In the genomic region with DNA sequence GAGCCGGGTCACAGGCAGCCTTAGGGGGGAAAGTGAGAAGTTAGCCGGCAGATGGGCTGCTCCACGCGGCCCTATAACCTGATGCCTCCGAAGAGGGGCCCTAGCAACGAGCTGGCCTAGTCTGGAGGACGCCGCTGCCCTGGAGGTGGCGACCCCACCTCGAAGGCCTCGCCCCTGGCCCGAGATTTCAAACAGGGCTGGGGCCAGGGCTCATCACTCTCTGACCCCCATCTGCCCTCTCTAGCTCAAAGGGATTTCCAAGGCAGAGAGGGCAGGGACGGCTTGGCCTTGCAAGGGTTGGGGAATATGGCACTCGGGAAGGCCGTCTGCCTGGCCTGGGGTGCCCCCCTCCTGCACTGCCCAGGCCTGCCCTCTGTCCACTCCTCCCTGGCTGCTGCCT, we compare ENCODE assay signal across 15 cellular contexts. TPM values are rescaled to one million over a fixed set of nuclear protein-coding genes. Genes with fewer than 3 reads are reported as not detected.
"Had no signal": no experiment of that assay in that cellular context is flagged by ENCODE, and none has a peak within 500 bp of the region (broad histone marks: within the 10 kb centered on the region; RNA-seq: fewer than 3 reads in every experiment).

No MANE protein-coding gene starts in this region.

- DNase-seq: activated CD4-positive, alpha-beta T cell treated with anti-CD3 and anti-CD28 coated beads, Interleukin-2, amount 50 U/mL, for 48 hours; activated T-cell treated with anti-CD3 and anti-CD28 coated beads, Interleukin-2, amount 50 U/mL, for 24 hours; foreskin melanocyte; naive B cell; stimulated activated CD4-positive, alpha-beta T cell treated with anti-CD3 and anti-CD28 coated beads, Interleukin-4, amount 100 ng/mL, for 24 hours; stimulated activated naive CD4-positive, alpha-beta T cell treated with Interleukin-2 at 50 U/mL for 16 hours had no signal

- H3K27ac ChIP-seq: cardiac muscle cell, neutrophil, skin epidermis, suprapubic skin, upper lobe of left lung had no signal

- H3K36me3 ChIP-seq: cardiac muscle cell, neutrophil, suprapubic skin, upper lobe of left lung had no signal

- ATAC-seq: activated naive CD4-positive, alpha-beta T cell treated with anti-CD3 and anti-CD28 coated beads, Interleukin-2, amount 50 U/mL, for 72 hours had no signal

- H3K27me3 ChIP-seq: upper lobe of left lung had no signal

- H3K4me1 ChIP-seq: suprapubic skin, upper lobe of left lung had no signal

- FAIRE-seq: colon had no signal

- H3K4me3 ChIP-seq: cardiac muscle cell, lung, skin epidermis, suprapubic skin, upper lobe of left lung had no signal

- H3K9me3 ChIP-seq: neutrophil, suprapubic skin, upper lobe of left lung had no signal

RNA-seq across cellular contexts. Expression of gene TIFAB, which starts 25.4 kb away (rescaled TPM):
- total RNA-seq: activated naive CD4-positive, alpha-beta T cell treated with anti-CD3 and anti-CD28 coated beads, Interleukin-2, amount 50 U/mL, for 72 hours; cardiac muscle cell had no signal
- polyA plus RNA-seq: cardiac muscle cell had no signal

RNA-seq across cellular contexts. Expression of gene DCANP1, which starts 30.4 kb away (rescaled TPM):
- total RNA-seq: activated naive CD4-positive, alpha-beta T cell treated with anti-CD3 and anti-CD28 coated beads, Interleukin-2, amount 50 U/mL, for 72 hours; cardiac muscle cell; suprapubic skin had no signal
- polyA plus RNA-seq: cardiac muscle cell had no signal

RNA-seq across cellular contexts. Expression of gene NEUROG1, which starts 58.2 kb away (rescaled TPM):
- total RNA-seq: activated naive CD4-positive, alpha-beta T cell treated with anti-CD3 and anti-CD28 coated beads, Interleukin-2, amount 50 U/mL, for 72 hours; cardiac muscle cell; lung; mononuclear cell; suprapubic skin; upper lobe of left lung had no signal
- polyA plus RNA-seq: cardiac muscle cell, lung had no signal
